ENCODE assay signal across 10 cellular contexts in genomic region chr16:5633845-5634440, GRCh38.
DNase-seq lines count a peak whose midpoint lies in the region; TF ChIP-seq lines count a peak whose summit lies in the region.
"Had no signal": no experiment of that assay in that cellular context is flagged by ENCODE, and none has a peak within 500 bp of the region (broad histone marks: within the 10 kb centered on the region; RNA-seq: fewer than 3 reads in every experiment).

No MANE protein-coding gene starts in this region.

- no peak overlapping the region for H3K27ac ChIP-seq in thyroid gland

- no peaks in the 10 kb centered on the region for H3K9me3 Mint-ChIP-seq in activated naive CD4-positive, alpha-beta T cell treated with anti-CD3 and anti-CD28 coated beads, Interleukin-2, amount 10 ng/mL, durations not matched to agents 7 days and 5 days

- no peak for TF ChIP-seq POLR2A in thyroid gland (IDR thresholded peaks at IDR 0.05)

- no peaks in the 10 kb centered on the region for H3K9me3 ChIP-seq in thyroid gland

- H3K4me1 ChIP-seq in thyroid gland: no peaks in the 10 kb centered on the region

- CTCF ChIA-PET in activated naive CD4-positive, alpha-beta T cell treated with anti-CD3 and anti-CD28 coated beads, Interleukin-2, amount 10 ng/mL, durations not matched to agents 7 days and 5 days (lab: Charles Lee): interaction anchor here (0.7 to 1.9 kb wide), 4 partner anchors 10 to 54 kb away, joined by 3 to 10 read pairs (median 4); no protein-coding TSS in a partner anchor

- H3K27me3 Mint-ChIP-seq in activated naive CD4-positive, alpha-beta T cell treated with anti-CD3 and anti-CD28 coated beads, Interleukin-2, amount 10 ng/mL, durations not matched to agents 7 days and 5 days: no peaks in the 10 kb centered on the region
- H3K27me3 Mint-ChIP-seq: activated naive CD8-positive, alpha-beta T cell had no signal

- H3K4me1 Mint-ChIP-seq in activated naive CD4-positive, alpha-beta T cell treated with anti-CD3 and anti-CD28 coated beads, Interleukin-2, amount 10 ng/mL, durations not matched to agents 7 days and 5 days: no peaks in the 10 kb centered on the region
- H3K4me1 Mint-ChIP-seq: CD4-positive, CD25-positive, alpha-beta regulatory T cell had no signal

- intact Hi-C loops in thyroid gland (cut with DNase I): no loop called here

- peak in 3 of 6 experiments; percentile 16 to 57 (median 20) for TF ChIP-seq CTCF in thyroid gland (IDR thresholded peaks at IDR 0.05)

- no peak overlapping the region for H3K4me3 ChIP-seq in thyroid gland (replicated peaks in 1 of 3)

- no peak overlapping the region for H3K4me3 Mint-ChIP-seq in activated naive CD4-positive, alpha-beta T cell treated with anti-CD3 and anti-CD28 coated beads, Interleukin-2, amount 10 ng/mL, durations not matched to agents 7 days and 5 days
- H3K4me3 Mint-ChIP-seq: activated naive CD8-positive, alpha-beta T cell; CD4-positive, CD25-positive, alpha-beta regulatory T cell had no signal

- H3K27me3 ChIP-seq in thyroid gland: no peaks in the 10 kb centered on the region

- WGBS in thyroid gland, 2 donors: 38 to 39% methylated on average over 5 of the region's 5 CpGs

- DNase-seq in NCI-H345 (lab: John Stamatoyannopoulos, UW) (peak; percentile 2), NCI-H345 treated with DMSO at 0.1 percent for 48 hours (lab: John Stamatoyannopoulos, UW; ENCODE audit: unreplicated experiment) (no peak), NCI-H1092 treated with DMSO at 0.1 percent for 48 hours (lab: John Stamatoyannopoulos, UW) (peak; percentile 58), cerebellum (ENCODE audit: low spot score) (peak; percentile 32), pons (ENCODE audit: low spot score) (peak; percentile 43), thyroid gland (no peak)
- DNase-seq in central memory CD4-positive, alpha-beta T cell: no peak
- no peak for DNase-seq in activated naive CD4-positive, alpha-beta T cell treated with anti-CD3 and anti-CD28 coated beads, Interleukin-2, amount 10 ng/mL, durations not matched to agents 7 days and 5 days

- no peak overlapping the region for H3K27ac Mint-ChIP-seq in activated naive CD4-positive, alpha-beta T cell treated with anti-CD3 and anti-CD28 coated beads, Interleukin-2, amount 10 ng/mL, durations not matched to agents 7 days and 5 days
- H3K27ac Mint-ChIP-seq: activated naive CD8-positive, alpha-beta T cell; CD4-positive, CD25-positive, alpha-beta regulatory T cell had no signal

- H3K36me3 ChIP-seq in thyroid gland: no peaks in the 10 kb centered on the region

- H3K36me3 Mint-ChIP-seq in activated naive CD4-positive, alpha-beta T cell treated with anti-CD3 and anti-CD28 coated beads, Interleukin-2, amount 10 ng/mL, durations not matched to agents 7 days and 5 days: no peaks in the 10 kb centered on the region
- H3K36me3 Mint-ChIP-seq: activated naive CD8-positive, alpha-beta T cell; CD4-positive, CD25-positive, alpha-beta regulatory T cell had no signal

Comparison
In these comparisons a context has a peak if more than half of its experiments do, and no peak if none do; other contexts are left out.
1. DNase-seq: peak in NCI-H345 (single experiment), NCI-H1092 treated with DMSO at 0.1 percent for 48 hours (single experiment), cerebellum (single experiment) and pons (single experiment); none in NCI-H345 treated with DMSO at 0.1 percent for 48 hours (single experiment), thyroid gland (0 of 2), central memory CD4-positive, alpha-beta T cell (single experiment) and activated naive CD4-positive, alpha-beta T cell treated with anti-CD3 and anti-CD28 coated beads, Interleukin-2, amount 10 ng/mL, durations not matched to agents 7 days and 5 days (single experiment).